In genomic region chr3:50078622-50079021, GRCh38 we compare ENCODE assay signal across 15 cellular contexts. TPM values are rescaled to one million over a fixed set of nuclear protein-coding genes. Genes with fewer than 3 reads are reported as not detected.
A peak's percentile ranks its signal among the peaks of the same experiment; 100 is the strongest.
DNase-seq lines count a peak whose midpoint lies in the region; ATAC-seq and TF ChIP-seq lines count a peak whose summit lies in the region.
"Had no signal": no experiment of that assay in that cellular context is flagged by ENCODE, and none has a peak within 500 bp of the region (broad histone marks: within the 10 kb centered on the region; RNA-seq: fewer than 3 reads in every experiment).

No MANE protein-coding gene starts in this region.

- peaks cover 6% of the 10 kb centered on the region for H3K4me1 Mint-ChIP-seq in activated CD4-positive, alpha-beta T cell treated with anti-CD3 and anti-CD28 coated beads, Interleukin-2, amount 10 ng/mL, durations not matched to agents 24 days and 14 days

- peak overlapping the region; percentile 29 for H3K27ac Mint-ChIP-seq in activated CD4-positive, alpha-beta T cell treated with anti-CD3 and anti-CD28 coated beads, Interleukin-2, amount 10 ng/mL, durations not matched to agents 24 days and 14 days

- H3K9ac ChIP-seq in mammary epithelial cell (ENCODE audit: insufficient read depth, low read length): no peak overlapping the region

- 44% methylated on average over 1 of the region's 1 CpG for WGBS in mammary epithelial cell (ENCODE audit: low coverage, missing lambda C conversion rate)

- in situ Hi-C loops in mammary epithelial cell (cut with MboI; ENCODE audit: low sequenced_read_pairs in 2 of 2): no loop called here

- CTCF ChIA-PET in mammary epithelial cell (lab: Charles Lee; ENCODE audit: low non-redundant PET): no interaction called here

- dilution Hi-C loops in mammary epithelial cell (cut with HindIII; ENCODE audit: low sequenced_read_pairs): no loop called here

- no peaks in the 10 kb centered on the region for H4K20me1 ChIP-seq in mammary epithelial cell (ENCODE audit: insufficient read depth, low read length)

- no peak for ATAC-seq in HG02938 (IDR thresholded peaks at IDR 0.05; ENCODE audit: unreplicated experiment)

- H3K9me3 Mint-ChIP-seq in activated CD4-positive, alpha-beta T cell treated with anti-CD3 and anti-CD28 coated beads, Interleukin-2, amount 10 ng/mL, durations not matched to agents 24 days and 14 days: no peaks in the 10 kb centered on the region

- no peaks in the 10 kb centered on the region for H3K4me1 ChIP-seq in mammary epithelial cell (ENCODE audit: insufficient read depth, low read length)
- H3K4me1 ChIP-seq: suprapubic skin had no signal

- no peak for TF ChIP-seq POLR2A in NB4 (IDR thresholded peaks at IDR 0.05; ENCODE audit: extremely low read depth, insufficient read length)

- H3K36me3 ChIP-seq in mammary epithelial cell (ENCODE audit: insufficient read depth, low read length): peaks cover 7% of the 10 kb centered on the region
- H3K36me3 ChIP-seq: MG63 had no signal

- H3K27me3 Mint-ChIP-seq in activated CD4-positive, alpha-beta T cell treated with anti-CD3 and anti-CD28 coated beads, Interleukin-2, amount 10 ng/mL, durations not matched to agents 24 days and 14 days: no peaks in the 10 kb centered on the region

- TF ChIP-seq CTCF in NB4 (IDR thresholded peaks at IDR 0.05; ENCODE audit: low read depth, low read length): no peak
- no peak for TF ChIP-seq CTCF in mammary epithelial cell (conservative IDR thresholded peaks at IDR 0.05 in 1 of 2, IDR thresholded peaks at IDR 0.05 in 1 of 2; ENCODE audit: extremely low read depth in 1 of 2, insufficient read depth in 1 of 2, low read depth in 1 of 2, low read length in 2 of 2)

- no peak overlapping the region for H3K4me2 ChIP-seq in mammary epithelial cell (ENCODE audit: insufficient read depth, low read depth, low read length)

- no peak overlapping the region for H3K27ac ChIP-seq in mammary epithelial cell (ENCODE audit: insufficient read depth, low read depth, low read length)
- H3K27ac ChIP-seq: dorsolateral prefrontal cortex, suprapubic skin had no signal

- peaks cover 29% of the 10 kb centered on the region for H3K36me3 Mint-ChIP-seq in activated CD4-positive, alpha-beta T cell treated with anti-CD3 and anti-CD28 coated beads, Interleukin-2, amount 10 ng/mL, durations not matched to agents 24 days and 14 days (ENCODE audit: low read depth)

- no peak overlapping the region for H3K4me3 ChIP-seq in NB4 (ENCODE audit: low read depth, low read length)
- no peak overlapping the region for H3K4me3 ChIP-seq in mammary epithelial cell (replicated peaks in 1 of 3; ENCODE audit: insufficient read depth in 1 of 3, low read depth in 2 of 3, low read length in 3 of 3)
- H3K4me3 ChIP-seq: dorsolateral prefrontal cortex, MG63, suprapubic skin had no signal

- H2AFZ ChIP-seq in mammary epithelial cell (ENCODE audit: low read depth, low read length): no peak overlapping the region

- BruUV-seq in mammary epithelial cell (replicated peaks; lab: Mats Ljungman, UMichigan): no TSS peak

- DNase-seq in activated CD4-positive, alpha-beta T cell treated with anti-CD3 and anti-CD28 coated beads, Interleukin-2, amount 10 ng/mL, durations not matched to agents 24 days and 14 days: no peak
- no peak for DNase-seq in activated CD4-positive, alpha-beta T cell treated with anti-CD3 and anti-CD28 coated beads for 1 hour
- DNase-seq in NB4 (ENCODE audit: low read depth) (peak; percentile 7), mammary epithelial cell (peak; percentile 25), renal cortical epithelial cell (ENCODE audit: low read depth) (peak; percentile 19), EL (no peak), NCI-H446 treated with DMSO at 0.1 percent for 48 hours (lab: John Stamatoyannopoulos, UW) (no peak)
- DNase-seq: activated CD4-positive, alpha-beta T cell treated with anti-CD3 and anti-CD28 coated beads for 4 hours; Caco-2; dorsolateral prefrontal cortex; MG63; NCI-H2171 treated with DMSO at 0.1 percent for 48 hours; SHP77 had no signal

- intact Hi-C loops in activated CD4-positive, alpha-beta T cell treated with anti-CD3 and anti-CD28 coated beads, Interleukin-2, amount 10 ng/mL, durations not matched to agents 24 days and 14 days (cut with micrococcal nuclease): no loop called here
- intact Hi-C loops in mammary epithelial cell (cut with micrococcal nuclease): no loop called here

- no peaks in the 10 kb centered on the region for H3K9me3 ChIP-seq in mammary epithelial cell (replicated peaks; ENCODE audit: insufficient read depth, low read length)
- H3K9me3 ChIP-seq: Caco-2, MG63, suprapubic skin had no signal

- H3K79me2 ChIP-seq in mammary epithelial cell (ENCODE audit: insufficient read depth, low read length): no peaks in the 10 kb centered on the region

- H3K4me3 Mint-ChIP-seq in activated CD4-positive, alpha-beta T cell treated with anti-CD3 and anti-CD28 coated beads, Interleukin-2, amount 10 ng/mL, durations not matched to agents 24 days and 14 days: no peak overlapping the region

- no peaks in the 10 kb centered on the region for H3K27me3 ChIP-seq in mammary epithelial cell (ENCODE audit: insufficient read depth, low read length)
- H3K27me3 ChIP-seq: dorsolateral prefrontal cortex, MG63, suprapubic skin had no signal

RNA-seq across cellular contexts. Expression of gene RBM5, which starts 10.1 kb away (rescaled TPM):
- total RNA-seq in activated CD4-positive, alpha-beta T cell treated with anti-CD3 and anti-CD28 coated beads, Interleukin-2, amount 10 ng/mL, durations not matched to agents 24 days and 14 days: 154 and 161 TPM in 2 replicates
- 100 to 1,000 TPM; 105 to 116 TPM for total RNA-seq in mammary epithelial cell
- 59.5 TPM for polyA plus RNA-seq in mammary epithelial cell
- polyA minus RNA-seq in mammary epithelial cell: 104 TPM
- 74.7 and 216 TPM in 2 replicates for total RNA-seq in renal cortical epithelial cell

Comparison
In these comparisons a context has a peak if more than half of its experiments do, and no peak if none do; other contexts are left out.
1. DNase-seq: peak in NB4 (single experiment), mammary epithelial cell (single experiment) and renal cortical epithelial cell (single experiment); none in activated CD4-positive, alpha-beta T cell treated with anti-CD3 and anti-CD28 coated beads, Interleukin-2, amount 10 ng/mL, durations not matched to agents 24 days and 14 days (single experiment), activated CD4-positive, alpha-beta T cell treated with anti-CD3 and anti-CD28 coated beads for 1 hour (single experiment), EL (single experiment) and NCI-H446 treated with DMSO at 0.1 percent for 48 hours (single experiment).